1 cellular context compared by ENCODE assay signal in the genomic region with DNA sequence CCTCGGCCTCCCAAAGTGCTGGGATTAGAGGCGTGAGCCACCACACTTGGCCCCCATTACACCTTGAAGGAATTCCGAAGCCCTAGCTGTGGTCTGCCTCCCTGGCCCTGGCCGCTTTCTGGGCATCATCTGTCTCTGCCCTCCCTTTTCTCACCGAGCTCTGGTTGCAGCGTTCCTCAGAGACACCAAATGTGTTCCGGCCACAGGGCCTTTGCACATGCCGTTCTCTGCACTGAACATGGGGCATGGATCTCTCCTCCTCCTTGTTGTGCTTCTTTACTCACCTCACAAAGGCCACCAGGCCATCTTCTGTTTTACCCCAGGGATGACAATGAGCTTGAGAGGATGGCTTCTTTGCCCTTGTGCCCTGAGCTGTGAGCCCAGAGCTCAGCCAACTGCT.
TF ChIP-seq lines count a peak whose summit lies in the region.

No MANE protein-coding gene starts in this region.

TF ChIP-seq in WTC11, 78 proteins besides CTCF, POLR2A, EP300 and RAD21 (continued from another document):
- TF ChIP-seq, protein P1, sequence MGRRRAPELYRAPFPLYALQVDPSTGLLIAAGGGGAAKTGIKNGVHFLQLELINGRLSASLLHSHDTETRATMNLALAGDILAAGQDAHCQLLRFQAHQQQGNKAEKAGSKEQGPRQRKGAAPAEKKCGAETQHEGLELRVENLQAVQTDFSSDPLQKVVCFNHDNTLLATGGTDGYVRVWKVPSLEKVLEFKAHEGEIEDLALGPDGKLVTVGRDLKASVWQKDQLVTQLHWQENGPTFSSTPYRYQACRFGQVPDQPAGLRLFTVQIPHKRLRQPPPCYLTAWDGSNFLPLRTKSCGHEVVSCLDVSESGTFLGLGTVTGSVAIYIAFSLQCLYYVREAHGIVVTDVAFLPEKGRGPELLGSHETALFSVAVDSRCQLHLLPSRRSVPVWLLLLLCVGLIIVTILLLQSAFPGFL (CRISPR knock-in tag; IDR thresholded peaks at IDR 0.05; ENCODE audit: borderline replicate concordance), result no peak
